1 cellular context compared by ENCODE assay signal in genomic region chr9:92486371-92486770, GRCh38.
TF ChIP-seq lines count a peak whose summit lies in the region.

No MANE protein-coding gene starts in this region.

TF ChIP-seq in K562, 482 proteins besides CTCF, POLR2A, EP300 and RAD21 (continued from another document and continues in another):
- TF ChIP-seq ZMIZ1 (IDR thresholded peaks at IDR 0.05; ENCODE audit: low read depth in 2 of 2, low read length in 2 of 2) (no peak), MAFG (tag; conservative IDR thresholded peaks at IDR 0.05) (peak; percentile 38; the same call in 1 of the 2 replicates), BRD4 (IDR thresholded peaks at IDR 0.05) (no peak), MYBL2 (IDR thresholded peaks at IDR 0.05; ENCODE audit: low read depth) (no peak), MYBL2 (CRISPR knock-in tag; IDR thresholded peaks at IDR 0.05; ENCODE audit: borderline replicate concordance) (no peak), ZNF766 (CRISPR knock-in tag; conservative IDR thresholded peaks at IDR 0.05) (no peak), ZNF639 (CRISPR knock-in tag; conservative IDR thresholded peaks at IDR 0.05 in 1 of 2, IDR thresholded peaks at IDR 0.05 in 1 of 2) (no peak), NR2C2 (CRISPR knock-in tag; IDR thresholded peaks at IDR 0.05) (no peak), NR2C2 (tag; IDR thresholded peaks at IDR 0.05) (peak; percentile 66; the same call in 1 of the 2 replicates), E2F4 (CRISPR knock-in tag; IDR thresholded peaks at IDR 0.05; ENCODE audit: low read depth) (no peak), STAT5A (IDR thresholded peaks at IDR 0.05; ENCODE audit: borderline replicate concordance, low read length) (no peak), PATZ1 (CRISPR knock-in tag; IDR thresholded peaks at IDR 0.05; ENCODE audit: borderline replicate concordance) (no peak), HNRNPH1 (optimal IDR thresholded peaks at IDR 0.05; ENCODE audit: low read depth, low read length) (no peak), ZNF507 (tag; conservative IDR thresholded peaks at IDR 0.05) (no peak), ZNF318 (IDR thresholded peaks at IDR 0.05; ENCODE audit: borderline replicate concordance in 1 of 2, low read depth in 1 of 2) (no peak), HEY1 (CRISPR knock-in tag; IDR thresholded peaks at IDR 0.05; ENCODE audit: borderline replicate concordance) (no peak), DPF2 (IDR thresholded peaks at IDR 0.05) (0 out of 2 replicates have a peak, but pooled peaks have one; percentile 23), CREBBP (IDR thresholded peaks at IDR 0.05; ENCODE audit: low read depth, low read length) (no peak), BCLAF1 (IDR thresholded peaks at IDR 0.05; ENCODE audit: borderline replicate concordance in 1 of 2, control insufficient read depth in 1 of 2, low read depth in 2 of 2, low read length in 1 of 2) (no peak), ATF7 (IDR thresholded peaks at IDR 0.05) (no peak), TCF3 (CRISPR knock-in tag; IDR thresholded peaks at IDR 0.05) (no peak), MAX (CRISPR knock-in tag; IDR thresholded peaks at IDR 0.05) (no peak), CBX1 (IDR thresholded peaks at IDR 0.05; ENCODE audit: low read depth) (no peak), PYGO2 (tag; IDR thresholded peaks at IDR 0.05) (no peak), CBX2 (IDR thresholded peaks at IDR 0.05; ENCODE audit: insufficient read depth, low read length, poor library complexity, severe bottlenecking) (no peak), PCBP2 (IDR thresholded peaks at IDR 0.05; ENCODE audit: low read depth, low read length, poor library complexity, severe bottlenecking) (no peak), NFE2 (IDR thresholded peaks at IDR 0.05; ENCODE audit: low read depth) (peak; percentile 69), ARID3A (IDR thresholded peaks at IDR 0.05; ENCODE audit: borderline replicate concordance, low read depth, low read length) (no peak)
